ENCODE assay signal across 15 cellular contexts in genomic region chr21:44658913-44659595, GRCh38. TPM values are rescaled to one million over a fixed set of nuclear protein-coding genes. Genes with fewer than 3 reads are reported as not detected.
A peak's percentile ranks its signal among the peaks of the same experiment; 100 is the strongest.
DNase-seq lines count a peak whose midpoint lies in the region; ATAC-seq and TF ChIP-seq lines count a peak whose summit lies in the region.
"Had no signal": no experiment of that assay in that cellular context is flagged by ENCODE, and none has a peak within 500 bp of the region (broad histone marks: within the 10 kb centered on the region; RNA-seq: fewer than 3 reads in every experiment).

No MANE protein-coding gene starts in this region.

- peak in 4 of 5 donors; percentile 40 to 55 (median 52) for DNase-seq in CD4-positive, alpha-beta memory T cell
- DNase-seq in M059J (ENCODE audit: low read depth) (peak; percentile 22), natural killer cell (no peak), NCI-H526 treated with DMSO at 0.1 percent for 48 hours (lab: John Stamatoyannopoulos, UW) (no peak), C1 segment of cervical spinal cord (lab: John Stamatoyannopoulos, UW) (no peak), NCI-H2171 (lab: John Stamatoyannopoulos, UW) (no peak)
- peak; percentile 51 for DNase-seq in activated CD8-positive, alpha-beta T cell treated with anti-CD3 and anti-CD28 coated beads, Interleukin-2, amount 10 ng/mL, durations not matched to agents 7 days and 5 days
- DNase-seq: activated gamma-delta T cell; GDM1; NCI-H187 treated with DMSO at 0.1 percent for 48 hours; stimulated activated CD4-positive, alpha-beta T cell treated with anti-CD3 and anti-CD28 coated beads, Interleukin-4, amount 100 ng/mL, for 1 hour; stimulated activated naive B cell treated with anti-CD40 and anti-IgM and Interleukin-4, amounts not matched to agents 10 μg/mL and 1 μg/mL and 100 μg/mL, for 72 hours had no signal

- H3K27me3 Mint-ChIP-seq in CD4-positive, alpha-beta memory T cell: no peaks in the 10 kb centered on the region
- peaks cover 3% of the 10 kb centered on the region for H3K27me3 Mint-ChIP-seq in activated CD8-positive, alpha-beta T cell treated with anti-CD3 and anti-CD28 coated beads, Interleukin-2, amount 10 ng/mL, durations not matched to agents 7 days and 5 days (ENCODE audit: low read depth)
- peaks cover 5 to 7% of the 10 kb centered on the region in 2 donors for H3K27me3 Mint-ChIP-seq in natural killer cell (ENCODE audit: low read depth in 2 of 2)

- H3K36me3 ChIP-seq in CD4-positive, alpha-beta memory T cell (ENCODE audit: insufficient read depth, low read length): no peaks in the 10 kb centered on the region

- peaks cover 3 to 4% of the 10 kb centered on the region in 2 donors for H3K9me3 ChIP-seq in CD4-positive, alpha-beta memory T cell (ENCODE audit: control insufficient read depth in 1 of 2, low read length in 2 of 2)

- POLR2A ChIA-PET in CD4-positive, alpha-beta memory T cell (lab: Charles Lee; ENCODE audit: partially characterized antibody): interaction anchor here (1.0 to 2.6 kb wide), 14 partner anchors 10 to 268 kb away, joined by 3 to 89 read pairs (median 10); partner anchors contain the start of gene PTTG1IP
- POLR2A ChIA-PET in activated CD8-positive, alpha-beta T cell treated with anti-CD3 and anti-CD28 coated beads, Interleukin-2, amount 10 ng/mL, durations not matched to agents 7 days and 5 days (lab: Charles Lee): no interaction called here

- H3K27me3 ChIP-seq in CD4-positive, alpha-beta memory T cell (ENCODE audit: insufficient read depth, low read length): no peaks in the 10 kb centered on the region

- CTCF ChIA-PET in CD4-positive, alpha-beta memory T cell (lab: Charles Lee; ENCODE audit: partially characterized antibody): interaction anchor here (1.1 to 2.5 kb wide), 4 partner anchors 12 to 83 kb away, joined by 3 to 22 read pairs (median 4); no protein-coding TSS in a partner anchor
- CTCF ChIA-PET in activated CD8-positive, alpha-beta T cell treated with anti-CD3 and anti-CD28 coated beads, Interleukin-2, amount 10 ng/mL, durations not matched to agents 7 days and 5 days (lab: Charles Lee): interaction anchor here (0.7 to 2.1 kb wide), 4 partner anchors 12 to 134 kb away, joined by 3 to 7 read pairs (median 3); no protein-coding TSS in a partner anchor

- intact Hi-C loops in CD4-positive, alpha-beta memory T cell (cut with micrococcal nuclease): loop anchor here (2.0 kb wide), 1 partner anchor 76 kb away; no protein-coding TSS in a partner anchor
- intact Hi-C loops in natural killer cell (cut with micrococcal nuclease): loop anchor here (2.0 kb wide), 1 partner anchor 32 kb away; the partner anchor contains the start of gene KRTAP10-9

- H3K4me3 ChIP-seq in CD4-positive, alpha-beta memory T cell (ENCODE audit: low read length in 2 of 2): no peak overlapping the region

- ATAC-seq in activated CD8-positive, alpha-beta T cell treated with anti-CD3 and anti-CD28 coated beads, Interleukin-2, amount 10 ng/mL, durations not matched to agents 7 days and 5 days: peak; percentile 39
- ATAC-seq in natural killer cell (peak in 1 of 3 donors; percentile 30), GM19397 (IDR thresholded peaks at IDR 0.05; ENCODE audit: unreplicated experiment) (no peak)
- ATAC-seq: HepG2; stimulated activated naive B cell treated with anti-CD40 and anti-IgM and Interleukin-4, amounts not matched to agents 10 μg/mL and 1 μg/mL and 100 μg/mL, for 72 hours had no signal

- H3K4me1 Mint-ChIP-seq in CD4-positive, alpha-beta memory T cell: peaks cover 46 to 67% (median 56%) of the 10 kb centered on the region in 4 donors
- H3K4me1 Mint-ChIP-seq in activated CD8-positive, alpha-beta T cell treated with anti-CD3 and anti-CD28 coated beads, Interleukin-2, amount 10 ng/mL, durations not matched to agents 7 days and 5 days (ENCODE audit: low read depth): peaks cover 52% of the 10 kb centered on the region
- H3K4me1 Mint-ChIP-seq in natural killer cell: peaks cover 50 to 51% of the 10 kb centered on the region in 2 donors
- H3K4me1 Mint-ChIP-seq: stimulated activated naive B cell treated with anti-CD40 and anti-IgM and Interleukin-4, amounts not matched to agents 10 μg/mL and 1 μg/mL and 100 μg/mL, for 72 hours had no signal

- H3K9me3 Mint-ChIP-seq in CD4-positive, alpha-beta memory T cell: peaks cover 2 to 41% (median 29%) of the 10 kb centered on the region in 8 donors
- H3K9me3 Mint-ChIP-seq in activated CD8-positive, alpha-beta T cell treated with anti-CD3 and anti-CD28 coated beads, Interleukin-2, amount 10 ng/mL, durations not matched to agents 7 days and 5 days (ENCODE audit: insufficient read depth): peaks cover 57% of the 10 kb centered on the region
- peaks cover 2 to 12% of the 10 kb centered on the region in 2 donors for H3K9me3 Mint-ChIP-seq in natural killer cell

- H3K36me3 Mint-ChIP-seq in CD4-positive, alpha-beta memory T cell: peaks cover 15 to 20% of the 10 kb centered on the region in 2 donors
- H3K36me3 Mint-ChIP-seq in activated CD8-positive, alpha-beta T cell treated with anti-CD3 and anti-CD28 coated beads, Interleukin-2, amount 10 ng/mL, durations not matched to agents 7 days and 5 days (ENCODE audit: low read depth): peaks cover 60% of the 10 kb centered on the region
- H3K36me3 Mint-ChIP-seq in natural killer cell: peaks cover 18% of the 10 kb centered on the region

- peak overlapping the region; percentile 94 to 99 (median 98) for H3K27ac Mint-ChIP-seq in CD4-positive, alpha-beta memory T cell
- H3K27ac Mint-ChIP-seq in activated CD8-positive, alpha-beta T cell treated with anti-CD3 and anti-CD28 coated beads, Interleukin-2, amount 10 ng/mL, durations not matched to agents 7 days and 5 days: peak overlapping the region; percentile 96
- peak overlapping the region; percentile 89 to 94 for H3K27ac Mint-ChIP-seq in natural killer cell
- H3K27ac Mint-ChIP-seq: stimulated activated naive B cell treated with anti-CD40 and anti-IgM and Interleukin-4, amounts not matched to agents 10 μg/mL and 1 μg/mL and 100 μg/mL, for 72 hours had no signal

- peaks cover 58% of the 10 kb centered on the region for H3K4me1 ChIP-seq in CD4-positive, alpha-beta memory T cell (ENCODE audit: insufficient read depth, low read length)

- no peak for TF ChIP-seq CTCF in natural killer cell (IDR thresholded peaks at IDR 0.05)

- H3K4me3 Mint-ChIP-seq in CD4-positive, alpha-beta memory T cell: peak overlapping the region; percentile 36 to 83 (median 76)
- H3K4me3 Mint-ChIP-seq in activated CD8-positive, alpha-beta T cell treated with anti-CD3 and anti-CD28 coated beads, Interleukin-2, amount 10 ng/mL, durations not matched to agents 7 days and 5 days: peak overlapping the region; percentile 6
- peak overlapping the region; percentile 74 for H3K4me3 Mint-ChIP-seq in natural killer cell
- H3K4me3 Mint-ChIP-seq: stimulated activated naive B cell treated with anti-CD40 and anti-IgM and Interleukin-4, amounts not matched to agents 10 μg/mL and 1 μg/mL and 100 μg/mL, for 72 hours had no signal

- peak overlapping the region; percentile 64 for H3K27ac ChIP-seq in CD4-positive, alpha-beta memory T cell (ENCODE audit: low read depth, low read length)

RNA-seq across cellular contexts. Expression of gene KRTAP12-3, which starts 1.3 kb away (rescaled TPM):
- not detected for total RNA-seq in CD4-positive, alpha-beta memory T cell
- 1 to 10 TPM in 1 of 2 donors, not detected in 1; 1.2 TPM for polyA plus RNA-seq in CD4-positive, alpha-beta memory T cell
- not detected in 2 replicates for total RNA-seq in M059J (2014; rRNA removed; shearing (Covaris generic))
- total RNA-seq in activated CD8-positive, alpha-beta T cell treated with anti-CD3 and anti-CD28 coated beads, Interleukin-2, amount 10 ng/mL, durations not matched to agents 7 days and 5 days: not detected
- 1 to 10 TPM in 2 of 3 donors, not detected in 1; 1.0 to 1.1 TPM for total RNA-seq in natural killer cell
- total RNA-seq: HepG2 had no signal
- polyA plus RNA-seq: BJ, HepG2 had no signal

RNA-seq across cellular contexts. Expression of gene KRTAP12-4, which starts 4.6 kb away (rescaled TPM):
- total RNA-seq in CD4-positive, alpha-beta memory T cell: not detected
- polyA plus RNA-seq in CD4-positive, alpha-beta memory T cell: not detected
- not detected in 2 replicates for total RNA-seq in M059J (2014; rRNA removed; shearing (Covaris generic))
- total RNA-seq in activated CD8-positive, alpha-beta T cell treated with anti-CD3 and anti-CD28 coated beads, Interleukin-2, amount 10 ng/mL, durations not matched to agents 7 days and 5 days: not detected
- not detected for total RNA-seq in natural killer cell
- total RNA-seq: HepG2 had no signal
- polyA plus RNA-seq: BJ, HepG2 had no signal

RNA-seq across cellular contexts. Expression of gene KRTAP12-2, which starts 7.7 kb away (rescaled TPM):
- total RNA-seq in CD4-positive, alpha-beta memory T cell: not detected
- not detected for polyA plus RNA-seq in CD4-positive, alpha-beta memory T cell
- total RNA-seq in M059J (2014; rRNA removed; shearing (Covaris generic)): not detected in 2 replicates
- total RNA-seq in activated CD8-positive, alpha-beta T cell treated with anti-CD3 and anti-CD28 coated beads, Interleukin-2, amount 10 ng/mL, durations not matched to agents 7 days and 5 days: not detected
- total RNA-seq in natural killer cell: not detected
- total RNA-seq: HepG2 had no signal
- polyA plus RNA-seq: BJ, HepG2 had no signal

RNA-seq across cellular contexts. Expression of gene KRTAP10-11, which starts 12.8 kb away (rescaled TPM):
- total RNA-seq in CD4-positive, alpha-beta memory T cell: not detected
- polyA plus RNA-seq in CD4-positive, alpha-beta memory T cell: not detected
- not detected in 2 replicates for total RNA-seq in M059J (2014; rRNA removed; shearing (Covaris generic))
- total RNA-seq in activated CD8-positive, alpha-beta T cell treated with anti-CD3 and anti-CD28 coated beads, Interleukin-2, amount 10 ng/mL, durations not matched to agents 7 days and 5 days: not detected
- not detected for total RNA-seq in natural killer cell
- total RNA-seq: HepG2 had no signal
- polyA plus RNA-seq: BJ, HepG2 had no signal

RNA-seq across cellular contexts. Expression of gene KRTAP10-10, which starts 21.9 kb away (rescaled TPM):
- not detected for total RNA-seq in CD4-positive, alpha-beta memory T cell
- not detected for polyA plus RNA-seq in CD4-positive, alpha-beta memory T cell
- total RNA-seq in M059J (2014; rRNA removed; shearing (Covaris generic)): not detected in 2 replicates
- not detected for total RNA-seq in activated CD8-positive, alpha-beta T cell treated with anti-CD3 and anti-CD28 coated beads, Interleukin-2, amount 10 ng/mL, durations not matched to agents 7 days and 5 days
- total RNA-seq in natural killer cell: not detected
- total RNA-seq: HepG2 had no signal
- polyA plus RNA-seq: BJ, HepG2 had no signal

Comparison
In these comparisons a context has a peak if more than half of its experiments do, and no peak if none do; other contexts are left out.
1. DNase-seq: peak in CD4-positive, alpha-beta memory T cell (4 of 5), M059J (single experiment) and activated CD8-positive, alpha-beta T cell treated with anti-CD3 and anti-CD28 coated beads, Interleukin-2, amount 10 ng/mL, durations not matched to agents 7 days and 5 days (single experiment); none in natural killer cell (single experiment), NCI-H526 treated with DMSO at 0.1 percent for 48 hours (single experiment), C1 segment of cervical spinal cord (0 of 14) and NCI-H2171 (single experiment).
2. H3K4me3 Mint-ChIP-seq: peak in every context shown above with its lines; median percentile 76 in CD4-positive, alpha-beta memory T cell; 74 in natural killer cell; 6 in activated CD8-positive, alpha-beta T cell treated with anti-CD3 and anti-CD28 coated beads, Interleukin-2, amount 10 ng/mL, durations not matched to agents 7 days and 5 days.
3. Peak in every context shown above with its lines, with median percentiles within 50 percentile points of each other: H3K27ac Mint-ChIP-seq.